22 cellular contexts compared by ENCODE assay signal in genomic region chr6:161411265-161411944, GRCh38.
DNase-seq lines count a peak whose midpoint lies in the region; FAIRE-seq and TF ChIP-seq lines count a peak whose summit lies in the region.
"Had no signal": no experiment of that assay in that cellular context is flagged by ENCODE, and none has a peak within 500 bp of the region (broad histone marks: within the 10 kb centered on the region; RNA-seq: fewer than 3 reads in every experiment).

No MANE protein-coding gene starts in this region.

- no peaks in the 10 kb centered on the region for H4K20me1 ChIP-seq in keratinocyte (ENCODE audit: control insufficient read depth, extremely low read depth, insufficient read depth, low read length)

- H3K4me3 ChIP-seq in keratinocyte (ENCODE audit: control insufficient read depth in 2 of 3, extremely low read depth in 1 of 3, insufficient read depth in 2 of 3, low read depth in 1 of 3, low read length in 3 of 3) (no peak overlapping the region), Peyer's patch (no peak overlapping the region)
- H3K4me3 ChIP-seq: smooth muscle cell had no signal

- no peaks in the 10 kb centered on the region for H3K36me3 ChIP-seq in keratinocyte (ENCODE audit: control insufficient read depth in 2 of 2, extremely low read depth in 1 of 2, insufficient read depth in 2 of 2, low read length in 2 of 2)
- H3K36me3 ChIP-seq in Peyer's patch, result no peaks in the 10 kb centered on the region

- H3K9me1 ChIP-seq in keratinocyte (ENCODE audit: control insufficient read depth, extremely low read depth, insufficient read depth, low read length), result no peaks in the 10 kb centered on the region

- no peaks in the 10 kb centered on the region for H3K79me2 ChIP-seq in keratinocyte (ENCODE audit: control insufficient read depth, insufficient read depth, low read length)

- H3K27ac ChIP-seq in keratinocyte (ENCODE audit: control insufficient read depth, insufficient read depth, low read length) (no peak overlapping the region), Peyer's patch (no peak overlapping the region)

- H3K9me3 ChIP-seq in keratinocyte (ENCODE audit: control insufficient read depth, low read depth, low read length) (no peaks in the 10 kb centered on the region), Peyer's patch (no peaks in the 10 kb centered on the region)

- dilution Hi-C loops in keratinocyte (cut with MboI; ENCODE audit: extremely low pct_ligation_motif_present, low sequenced_read_pairs), result no loop called here

- no peak for TF ChIP-seq POLR2A in Peyer's patch (IDR thresholded peaks at IDR 0.05)

- no peak overlapping the region for H2AFZ ChIP-seq in keratinocyte (ENCODE audit: control insufficient read depth, low read length)

- no peak overlapping the region for H3K9ac ChIP-seq in keratinocyte (ENCODE audit: control insufficient read depth, extremely low read depth, insufficient read depth, low read length)

- TF ChIP-seq CTCF in keratinocyte (optimal IDR thresholded peaks at IDR 0.05 in 1 of 3, IDR thresholded peaks at IDR 0.05 in 1 of 3, conservative IDR thresholded peaks at IDR 0.05 in 1 of 3; ENCODE audit: extremely low read depth in 1 of 3, insufficient read depth in 2 of 3, low read length in 3 of 3) (no peak), Peyer's patch (IDR thresholded peaks at IDR 0.05) (no peak)

- DNase-seq in ELR (ENCODE audit: low read depth) (peak; percentile 58), LHCN-M2 (ENCODE audit: low read depth) (peak; percentile 49), amniotic epithelial cell (ENCODE audit: low read depth) (peak; percentile 14), keratinocyte (ENCODE audit: low read depth, low spot score) (peak; percentile 17), head of caudate nucleus (no peak), Peyer's patch (no peak), KG1 (lab: John Stamatoyannopoulos, UW) (no peak)
- DNase-seq: activated T-cell treated with anti-CD3 and anti-CD28 coated beads, Interleukin-2, amount 50 U/mL, for 72 hours; CD8-positive, alpha-beta T cell; DMS79 treated with DMSO at 0.1 percent for 48 hours; effector CD4-positive, alpha-beta T cell; Kasumi-1; left cardiac atrium; mesenchymal stem cell; NCI-H1105 treated with DMSO at 0.1 percent for 48 hours; NCI-H2107; NCI-H524; nucleus accumbens; stimulated activated naive CD4-positive, alpha-beta T cell; T1000 had no signal

- H3K4me2 ChIP-seq in keratinocyte (ENCODE audit: control insufficient read depth, extremely low read depth, insufficient read depth, low read depth, low read length), result no peak overlapping the region
- H3K4me2 ChIP-seq: smooth muscle cell had no signal

- FAIRE-seq in keratinocyte (lab: Jason Lieb, UNC), result no peak
- FAIRE-seq: GM12892 had no signal

- peaks cover 5% of the 10 kb centered on the region for H3K4me1 ChIP-seq in keratinocyte (ENCODE audit: control insufficient read depth, extremely low read depth, insufficient read depth, low read length)
- no peaks in the 10 kb centered on the region for H3K4me1 ChIP-seq in Peyer's patch

- H3K27me3 ChIP-seq in keratinocyte (ENCODE audit: control insufficient read depth, extremely low read depth, insufficient read depth, low read length), result peaks cover 3% of the 10 kb centered on the region
- H3K27me3 ChIP-seq in Peyer's patch, result no peaks in the 10 kb centered on the region

- intact Hi-C loops in head of caudate nucleus (cut with DNase I), result no loop called here

Comparison
In these comparisons a context has a peak if more than half of its experiments do, and no peak if none do; other contexts are left out.
1. DNase-seq: peak in ELR (single experiment), LHCN-M2 (single experiment), amniotic epithelial cell (single experiment) and keratinocyte (single experiment); none in head of caudate nucleus (0 of 42), Peyer's patch (0 of 3) and KG1 (single experiment).